8 cellular contexts compared by ENCODE assay signal in the genomic region with DNA sequence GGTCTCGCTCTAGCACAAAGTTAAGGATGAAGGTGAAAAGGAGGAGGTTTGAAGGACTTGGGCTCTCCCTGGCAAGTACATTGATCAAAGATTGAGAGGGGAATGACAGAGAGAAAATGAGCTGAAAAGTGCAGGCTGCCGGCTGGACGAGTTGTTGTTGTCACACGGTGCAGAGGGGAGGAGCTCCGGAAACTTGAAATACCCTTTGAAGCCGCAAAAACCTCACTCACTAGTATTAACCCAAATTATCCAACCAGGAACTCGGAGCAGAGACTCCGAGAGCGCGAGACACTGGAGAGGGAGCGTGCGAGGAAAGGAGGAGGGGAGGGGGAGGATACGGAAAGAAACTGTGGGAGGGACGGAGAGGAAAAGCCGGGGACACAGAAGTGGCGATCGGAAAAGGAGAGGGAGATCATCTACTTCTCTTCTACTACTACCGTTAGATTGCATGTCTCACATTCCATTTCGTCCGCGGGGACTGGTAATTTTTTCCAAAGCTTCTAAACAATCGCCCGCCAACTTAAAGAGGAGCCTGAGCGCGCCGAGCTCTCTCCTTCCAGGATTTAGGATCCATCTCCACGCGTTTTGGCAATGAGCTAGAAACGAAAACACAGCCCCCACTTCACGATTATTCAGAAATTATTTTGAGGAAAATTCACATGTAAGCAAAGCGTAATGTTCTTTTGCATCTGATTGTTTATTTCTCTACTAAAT. TPM values are rescaled to one million over a fixed set of nuclear protein-coding genes. Genes with fewer than 3 reads are reported as not detected.
DNase-seq lines count a peak whose midpoint lies in the region; ATAC-seq and TF ChIP-seq lines count a peak whose summit lies in the region.

Gene DACH1, minus strand, starts transcription at position 104 of the 714 bp plus-strand sequence.

- DNase-seq in CD4-positive, alpha-beta T cell, result peak in 1 of 10 experiments; percentile 20
- DNase-seq in lower lobe of right lung (peak; percentile 49), NAMALWA (ENCODE audit: low spot score) (no peak)

- H3K4me1 Mint-ChIP-seq in CD4-positive, alpha-beta T cell (ENCODE audit: low read depth), result peaks cover 33% of the 10 kb centered on the region

- no peaks in the 10 kb centered on the region for H3K9me2 ChIP-seq in Loucy (replicated peaks; ENCODE audit: low read depth, low read length)

- H3K27me3 Mint-ChIP-seq in CD4-positive, alpha-beta T cell, result peaks cover 43% of the 10 kb centered on the region

- H3K79me2 ChIP-seq in Loucy (ENCODE audit: insufficient read depth, low read length), result no peaks in the 10 kb centered on the region

- H3K4me1 ChIP-seq in Loucy (ENCODE audit: insufficient read depth, low read length, poor library complexity, severe bottlenecking) (peaks cover 4% of the 10 kb centered on the region), endocrine pancreas (ENCODE audit: control insufficient read depth, insufficient read depth, low read length) (peaks cover 23% of the 10 kb centered on the region), lower lobe of right lung (peaks cover 19% of the 10 kb centered on the region), subcutaneous abdominal adipose tissue (ENCODE audit: control insufficient read depth in 5 of 5, insufficient read depth in 5 of 5, low read length in 5 of 5) (peaks cover 2 to 35% (median 30%) of the 10 kb centered on the region in 5 donors)

- H3K27me3 ChIP-seq in CD4-positive, alpha-beta T cell (ENCODE audit: control insufficient read depth, insufficient read depth, low read length), result peaks cover 43% of the 10 kb centered on the region
- no peaks in the 10 kb centered on the region for H3K27me3 ChIP-seq in Loucy (ENCODE audit: insufficient read depth, low read length, poor library complexity, severe bottlenecking)
- H3K27me3 ChIP-seq in endocrine pancreas (ENCODE audit: control insufficient read depth, insufficient read depth, low read length), result no peaks in the 10 kb centered on the region
- peaks cover 15% of the 10 kb centered on the region for H3K27me3 ChIP-seq in lower lobe of right lung (ENCODE audit: low read depth)
- H3K27me3 ChIP-seq in subcutaneous abdominal adipose tissue (ENCODE audit: control insufficient read depth in 5 of 5, insufficient read depth in 4 of 5, low read length in 5 of 5), result peaks cover 13 to 24% (median 18%) of the 10 kb centered on the region in 5 donors

- H3K36me3 ChIP-seq in Loucy (ENCODE audit: insufficient read depth, low read length) (no peaks in the 10 kb centered on the region), endocrine pancreas (ENCODE audit: control insufficient read depth, insufficient read depth, low read length) (no peaks in the 10 kb centered on the region), lower lobe of right lung (no peaks in the 10 kb centered on the region), subcutaneous abdominal adipose tissue (ENCODE audit: control insufficient read depth in 5 of 5, insufficient read depth in 5 of 5, low read length in 5 of 5) (no peaks in the 10 kb centered on the region)

- no peak for TF ChIP-seq CTCF in CD4-positive, alpha-beta T cell (IDR thresholded peaks at IDR 0.05)
- TF ChIP-seq CTCF in Loucy (conservative IDR thresholded peaks at IDR 0.05; ENCODE audit: low read length) (no peak), lower lobe of right lung (IDR thresholded peaks at IDR 0.05) (no peak)

- peak within 1 kb of the TSS; percentile 72 for H2AFZ ChIP-seq in Loucy (ENCODE audit: low read length)

- H3K9ac ChIP-seq in Loucy (ENCODE audit: low read depth, low read length, poor library complexity, severe bottlenecking) (peak within 1 kb of the TSS; percentile 53), endocrine pancreas (ENCODE audit: control insufficient read depth, insufficient read depth, low read length) (peak within 1 kb of the TSS; percentile 90), subcutaneous abdominal adipose tissue (ENCODE audit: low read length in 5 of 5) (peak within 1 kb of the TSS in 4 of 5 donors; percentile 26 to 64 (median 50))

- intact Hi-C loops in CD4-positive, alpha-beta T cell (cut with DNase I, micrococcal nuclease), result no loop called here
- intact Hi-C loops in lower lobe of right lung (cut with DNase I), result no loop called here

- H3K4me3 ChIP-seq in Loucy (ENCODE audit: low read length, poor library complexity, severe bottlenecking) (peak within 1 kb of the TSS; percentile 74), endocrine pancreas (ENCODE audit: control insufficient read depth, insufficient read depth, low read length) (peak within 1 kb of the TSS; percentile 91), lower lobe of right lung (peak within 1 kb of the TSS; percentile 78), subcutaneous abdominal adipose tissue (ENCODE audit: low read depth in 1 of 5, low read length in 5 of 5) (peak within 1 kb of the TSS; percentile 82 to 89 (median 84))

- H3K9me3 ChIP-seq in CD4-positive, alpha-beta T cell (ENCODE audit: control insufficient read depth, low read length), result no peaks in the 10 kb centered on the region
- no peaks in the 10 kb centered on the region for H3K9me3 ChIP-seq in Loucy (ENCODE audit: insufficient read depth, low read depth, low read length)
- no peaks in the 10 kb centered on the region for H3K9me3 ChIP-seq in endocrine pancreas (ENCODE audit: control insufficient read depth, low read length)
- H3K9me3 ChIP-seq in lower lobe of right lung, result no peaks in the 10 kb centered on the region
- H3K9me3 ChIP-seq in subcutaneous abdominal adipose tissue (ENCODE audit: control insufficient read depth in 5 of 5, low read length in 5 of 5), result no peaks in the 10 kb centered on the region

- POLR2A ChIA-PET in CD4-positive, alpha-beta T cell (lab: Charles Lee), result interaction anchor here (1.0 kb wide), 1 partner anchor 576 kb away, joined by 3 read pairs; no protein-coding TSS in a partner anchor

- ATAC-seq in CD4-positive, alpha-beta T cell (ENCODE audit: poor library complexity), result peak; percentile 60
- ATAC-seq in GM21360 (IDR thresholded peaks at IDR 0.05; ENCODE audit: unreplicated experiment) (peak; percentile 62), SK-N-SH treated with all-trans-retinoic acid at 6 μM for 48 hours (peak; percentile 82), lower lobe of right lung (peak; percentile 65 to 75)

- H3K36me3 Mint-ChIP-seq in CD4-positive, alpha-beta T cell (ENCODE audit: low read depth), result peaks cover 8% of the 10 kb centered on the region

- H4K20me1 ChIP-seq in Loucy (ENCODE audit: insufficient read depth, low read length, poor library complexity, severe bottlenecking), result no peaks in the 10 kb centered on the region

- H3K27ac ChIP-seq in CD4-positive, alpha-beta T cell (ENCODE audit: low read depth, low read length), result no peak within 1 kb of the TSS
- peak within 1 kb of the TSS; percentile 85 for H3K27ac ChIP-seq in lower lobe of right lung
- H3K27ac ChIP-seq in subcutaneous abdominal adipose tissue (ENCODE audit: low read depth, low read length), result peak within 1 kb of the TSS; percentile 46

- H3K4me2 ChIP-seq in Loucy (ENCODE audit: low read depth, low read length, poor library complexity, severe bottlenecking), result peak within 1 kb of the TSS; percentile 61

- H3K4me3 Mint-ChIP-seq in CD4-positive, alpha-beta T cell, result peak within 1 kb of the TSS; percentile 90

- no peaks in the 10 kb centered on the region; the same call in 1 of the 2 replicates for H3F3A ChIP-seq in Loucy (ENCODE audit: low read depth)

- H3K27ac Mint-ChIP-seq in CD4-positive, alpha-beta T cell, result peak within 1 kb of the TSS; percentile 68

- H3K9me3 Mint-ChIP-seq in CD4-positive, alpha-beta T cell, result no peaks in the 10 kb centered on the region

- CTCF ChIA-PET in CD4-positive, alpha-beta T cell (lab: Charles Lee), result no interaction called here

TF ChIP-seq in SK-N-SH treated with all-trans-retinoic acid at 6 μM for 48 hours, 23 proteins besides CTCF, POLR2A, EP300 and RAD21 (continues in another document):
- TF ChIP-seq, protein P1, sequence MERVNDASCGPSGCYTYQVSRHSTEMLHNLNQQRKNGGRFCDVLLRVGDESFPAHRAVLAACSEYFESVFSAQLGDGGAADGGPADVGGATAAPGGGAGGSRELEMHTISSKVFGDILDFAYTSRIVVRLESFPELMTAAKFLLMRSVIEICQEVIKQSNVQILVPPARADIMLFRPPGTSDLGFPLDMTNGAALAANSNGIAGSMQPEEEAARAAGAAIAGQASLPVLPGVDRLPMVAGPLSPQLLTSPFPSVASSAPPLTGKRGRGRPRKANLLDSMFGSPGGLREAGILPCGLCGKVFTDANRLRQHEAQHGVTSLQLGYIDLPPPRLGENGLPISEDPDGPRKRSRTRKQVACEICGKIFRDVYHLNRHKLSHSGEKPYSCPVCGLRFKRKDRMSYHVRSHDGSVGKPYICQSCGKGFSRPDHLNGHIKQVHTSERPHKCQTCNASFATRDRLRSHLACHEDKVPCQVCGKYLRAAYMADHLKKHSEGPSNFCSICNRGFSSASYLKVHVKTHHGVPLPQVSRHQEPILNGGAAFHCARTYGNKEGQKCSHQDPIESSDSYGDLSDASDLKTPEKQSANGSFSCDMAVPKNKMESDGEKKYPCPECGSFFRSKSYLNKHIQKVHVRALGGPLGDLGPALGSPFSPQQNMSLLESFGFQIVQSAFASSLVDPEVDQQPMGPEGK (CRISPR knock-in tag; IDR thresholded peaks at IDR 0.05; ENCODE audit: borderline replicate concordance), result no peak
- TF ChIP-seq ZC3H10 (CRISPR knock-in tag; IDR thresholded peaks at IDR 0.05) (no peak), ZNF70 (CRISPR knock-in tag; IDR thresholded peaks at IDR 0.05) (no peak), PPARA (CRISPR knock-in tag; IDR thresholded peaks at IDR 0.05; ENCODE audit: borderline replicate concordance) (no peak), GLIS3 (CRISPR knock-in tag; IDR thresholded peaks at IDR 0.05) (no peak)

RNA-seq across cellular contexts. Expression of gene DACH1, which starts in this region (rescaled TPM):
- total RNA-seq in CD4-positive, alpha-beta T cell, result under 1 TPM; 0.71 to 0.89 TPM
- 8.1 TPM for total RNA-seq in lower lobe of right lung

Comparison
In these comparisons a context has a peak if more than half of its experiments do, and no peak if none do; other contexts are left out.
1. Peak in ATAC-seq in CD4-positive, alpha-beta T cell; RNA of the gene not detected or under 1 TPM.